In the genomic region with DNA sequence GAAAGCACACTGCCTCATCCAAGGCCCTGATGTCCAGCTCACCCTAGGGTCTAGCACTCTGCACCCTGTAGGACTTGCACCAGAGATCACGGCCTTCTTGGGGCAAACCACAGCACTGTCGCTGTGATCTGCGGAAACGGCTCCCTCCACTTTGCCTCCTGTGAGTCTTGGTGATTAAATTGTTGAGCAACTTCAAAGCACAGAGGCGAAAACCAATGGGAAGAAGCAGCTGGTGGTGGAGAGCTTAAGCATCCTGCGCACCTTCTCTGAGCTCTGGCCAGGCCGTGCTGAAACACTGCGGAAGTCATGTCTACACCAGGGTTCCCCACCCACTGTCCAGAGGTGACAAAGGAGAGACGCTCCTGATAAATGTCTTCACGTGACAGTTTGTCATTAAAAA, we compare ENCODE assay signal across 1 cellular context.
TF ChIP-seq lines count a peak whose summit lies in the region.

No MANE protein-coding gene starts in this region.

TF ChIP-seq in WTC11, 78 proteins besides CTCF, POLR2A, EP300 and RAD21 (continued from another document):
- TF ChIP-seq NR2C2 (CRISPR knock-in tag; IDR thresholded peaks at IDR 0.05) (no peak), AR (CRISPR knock-in tag; IDR thresholded peaks at IDR 0.05) (no peak), ZNF232 (CRISPR knock-in tag; IDR thresholded peaks at IDR 0.05) (no peak), NFYB (CRISPR knock-in tag; conservative IDR thresholded peaks at IDR 0.05; ENCODE audit: low read depth) (no peak)
